ENCODE assay signal across 9 cellular contexts in genomic region chr6:44177691-44178423, GRCh38. TPM values are rescaled to one million over a fixed set of nuclear protein-coding genes. Genes with fewer than 3 reads are reported as not detected.
A peak's percentile ranks its signal among the peaks of the same experiment; 100 is the strongest.
DNase-seq lines count a peak whose midpoint lies in the region; ATAC-seq, FAIRE-seq and TF ChIP-seq lines count a peak whose summit lies in the region.
"Had no signal": no experiment of that assay in that cellular context is flagged by ENCODE, and none has a peak within 500 bp of the region (broad histone marks: within the 10 kb centered on the region; RNA-seq: fewer than 3 reads in every experiment).

No MANE protein-coding gene starts in this region.

- H3K9ac ChIP-seq in OCI-LY3 (ENCODE audit: low read length) (no peak overlapping the region), endothelial cell of umbilical vein (replicated peaks; ENCODE audit: extremely low read depth, insufficient read depth, low read length) (peak overlapping the region; percentile 62)

- dilution Hi-C loops in endothelial cell of umbilical vein (cut with MboI; ENCODE audit: extremely low pct_ligation_motif_present, low sequenced_read_pairs), result no loop called here

- H3K9me1 ChIP-seq in endothelial cell of umbilical vein (replicated peaks; ENCODE audit: control insufficient read depth, extremely low read depth, insufficient read depth, low read length), result no peaks in the 10 kb centered on the region

- H3K36me3 ChIP-seq in OCI-LY3 (replicated peaks; ENCODE audit: low read depth, low read length) (no peaks in the 10 kb centered on the region), endothelial cell of umbilical vein (ENCODE audit: control insufficient read depth in 2 of 2, extremely low read depth in 1 of 2, insufficient read depth in 2 of 2, low read length in 2 of 2) (no peaks in the 10 kb centered on the region), right lobe of liver (no peaks in the 10 kb centered on the region), tibial artery (no peaks in the 10 kb centered on the region)

- H3K9me3 ChIP-seq in OCI-LY3 (ENCODE audit: insufficient read depth, low read length), result no peaks in the 10 kb centered on the region
- no peaks in the 10 kb centered on the region for H3K9me3 ChIP-seq in endothelial cell of umbilical vein (replicated peaks; ENCODE audit: control insufficient read depth, insufficient read depth, low read length)
- H3K9me3 ChIP-seq in right lobe of liver, result no peaks in the 10 kb centered on the region
- no peaks in the 10 kb centered on the region for H3K9me3 ChIP-seq in tibial artery

- H3K4me2 ChIP-seq in OCI-LY3 (ENCODE audit: low read length) (peak overlapping the region; percentile 97; the same call in 1 of the 2 replicates), endothelial cell of umbilical vein (ENCODE audit: insufficient read depth, low read length) (peak overlapping the region; percentile 18)

- POLR2A ChIA-PET in endothelial cell of umbilical vein (lab: Charles Lee), result interaction anchor here (0.7 to 1.8 kb wide), 3 partner anchors 23 to 69 kb away, joined by 3 to 8 read pairs (median 3); partner anchors contain the start of gene HSP90AB1

- peaks cover 35% of the 10 kb centered on the region for H3K4me1 ChIP-seq in OCI-LY3 (ENCODE audit: low read length)
- peaks cover 42% of the 10 kb centered on the region for H3K4me1 ChIP-seq in endothelial cell of umbilical vein (ENCODE audit: control insufficient read depth, extremely low read depth, insufficient read depth, low read length)
- peaks cover 0 to 1% (median 0%) of the 10 kb centered on the region in 4 donors for H3K4me1 ChIP-seq in right lobe of liver
- H3K4me1 ChIP-seq in tibial artery, result peaks cover 0 to 21% (median 9%) of the 10 kb centered on the region in 4 donors

- TSS peak; percentile 68 for BruUV-seq in endothelial cell of umbilical vein (replicated peaks; lab: Mats Ljungman, UMichigan)

- H2AFZ ChIP-seq in OCI-LY3 (ENCODE audit: low read depth, low read length), result no peak overlapping the region
- no peak overlapping the region for H2AFZ ChIP-seq in endothelial cell of umbilical vein (ENCODE audit: low read depth, low read length)

- DNase-seq in endothelial cell of umbilical vein (ENCODE audit: low read depth, low spot score) (peak; percentile 93), right lobe of liver (peak; percentile 61 to 66 (median 65)), tibial artery (peak; percentile 87 to 93), nucleus accumbens (lab: John Stamatoyannopoulos, UW) (no peak), caudate nucleus (lab: John Stamatoyannopoulos, UW) (no peak)
- DNase-seq in activated CD4-positive, CD25-positive, alpha-beta regulatory T cell treated with anti-CD3 and anti-CD28 coated beads, Interleukin-2, amount 50 U/mL, for 72 hours, result no peak
- DNase-seq: activated gamma-delta T cell, NCI-H2171 had no signal

- H3K27me3 ChIP-seq in OCI-LY3 (ENCODE audit: low read depth, low read length), result no peaks in the 10 kb centered on the region
- H3K27me3 ChIP-seq in endothelial cell of umbilical vein (ENCODE audit: control insufficient read depth in 2 of 2, insufficient read depth in 2 of 2, low read length in 2 of 2), result no peaks in the 10 kb centered on the region
- H3K27me3 ChIP-seq in right lobe of liver, result no peaks in the 10 kb centered on the region
- no peaks in the 10 kb centered on the region for H3K27me3 ChIP-seq in tibial artery

- no peaks in the 10 kb centered on the region for H3K79me2 ChIP-seq in OCI-LY3 (ENCODE audit: low read length)
- no peaks in the 10 kb centered on the region for H3K79me2 ChIP-seq in endothelial cell of umbilical vein (ENCODE audit: control insufficient read depth, insufficient read depth, low read length)

- H3K4me3 ChIP-seq in OCI-LY3 (ENCODE audit: low read length) (peak overlapping the region; percentile 79), endothelial cell of umbilical vein (replicated peaks in 1 of 3; ENCODE audit: insufficient read depth in 1 of 3, low read depth in 1 of 3, low read length in 3 of 3) (no peak overlapping the region), right lobe of liver (no peak overlapping the region), tibial artery (no peak overlapping the region)

- intact Hi-C loops in endothelial cell of umbilical vein (cut with micrococcal nuclease), result loop anchor here (1.0 to 2.0 kb wide), 5 partner anchors 15 to 69 kb away; partner anchors contain the start of gene HSP90AB1
- intact Hi-C loops in right lobe of liver (cut with DNase I), result loop anchor here in 1 of 2 donors (10.0 kb wide), 1 partner anchor 57 kb away; no protein-coding TSS in a partner anchor
- intact Hi-C loops in tibial artery (cut with DNase I; ENCODE audit: low total_unique reads), result no loop called here

- H3K27ac ChIP-seq in OCI-LY3 (ENCODE audit: low read length), result no peak overlapping the region
- H3K27ac ChIP-seq in endothelial cell of umbilical vein (ENCODE audit: insufficient read depth, low read depth, low read length), result peak overlapping the region; percentile 91
- no peak overlapping the region for H3K27ac ChIP-seq in right lobe of liver
- H3K27ac ChIP-seq in tibial artery, result peak overlapping the region; percentile 54 to 72
- H3K27ac ChIP-seq in caudate nucleus (ENCODE audit: low read depth, low read length), result no peak overlapping the region

- no peak for TF ChIP-seq POLR2A in endothelial cell of umbilical vein (IDR thresholded peaks at IDR 0.05; ENCODE audit: low read depth, low read length)
- no peak for TF ChIP-seq POLR2A in right lobe of liver (IDR thresholded peaks at IDR 0.05)

- no peaks in the 10 kb centered on the region for H4K20me1 ChIP-seq in OCI-LY3 (ENCODE audit: insufficient read depth, low read length)
- H4K20me1 ChIP-seq in endothelial cell of umbilical vein (replicated peaks; ENCODE audit: control insufficient read depth, extremely low read depth, insufficient read depth, low read length), result no peaks in the 10 kb centered on the region

- FAIRE-seq in endothelial cell of umbilical vein (lab: Jason Lieb, UNC), result peak; percentile 98

- WGBS in right lobe of liver (ENCODE audit: insufficient coverage, low coverage, low lambda C conversion rate, missing lambda C conversion rate), result 87% methylated on average over 12 of the region's 13 CpGs

- TF ChIP-seq CTCF in OCI-LY3 (IDR thresholded peaks at IDR 0.05; ENCODE audit: low read depth, low read length), result no peak
- TF ChIP-seq CTCF in endothelial cell of umbilical vein (IDR thresholded peaks at IDR 0.05; ENCODE audit: extremely low read depth in 1 of 2, insufficient read depth in 1 of 2, low read depth in 1 of 2, low read length in 2 of 2), result no peak
- no peak for TF ChIP-seq CTCF in right lobe of liver (IDR thresholded peaks at IDR 0.05)
- no peak for TF ChIP-seq CTCF in tibial artery (IDR thresholded peaks at IDR 0.05)

- ATAC-seq in right lobe of liver, result peak; percentile 58 to 87 (median 73)

- CTCF ChIA-PET in endothelial cell of umbilical vein (lab: Charles Lee), result interaction anchor here (1.0 to 6.1 kb wide), 7 partner anchors 9 to 81 kb away, joined by 4 to 148 read pairs (median 4); partner anchors contain the start of genes SLC29A1 and SLC35B2

RNA-seq across cellular contexts. Expression of gene CAPN11, which starts 19.2 kb away (rescaled TPM):
- total RNA-seq in endothelial cell of umbilical vein (1.4 and 1.8 TPM in 2 replicates), right lobe of liver (under 1 TPM in 2 of 6 experiments, not detected in 4; 0.22 to 0.31 TPM)
- 1.0 and 1.7 TPM in 2 replicates for polyA plus RNA-seq in endothelial cell of umbilical vein
- 0.88 and 1.3 TPM in 2 replicates for polyA plus RNA-seq in endothelial cell of umbilical vein (2011; cell fraction: cytosol; rRNA removed)
- polyA plus RNA-seq in endothelial cell of umbilical vein (2011; cell fraction: nucleus; rRNA removed), result 8.3 and 10.3 TPM in 2 replicates
- 0.46 and 0.63 TPM in 2 replicates for polyA plus RNA-seq in endothelial cell of umbilical vein (2012)
- 0.51 and 1.6 TPM in 2 replicates for polyA minus RNA-seq in endothelial cell of umbilical vein
- not detected for polyA minus RNA-seq in endothelial cell of umbilical vein (2011; cell fraction: cytosol; rRNA and poly(A)+ RNA removed)
- 2.1 and 2.3 TPM in 2 replicates for polyA minus RNA-seq in endothelial cell of umbilical vein (2011; cell fraction: nucleus; rRNA and poly(A)+ RNA removed)

RNA-seq across cellular contexts. Expression of gene MYMX, which starts 38.9 kb away (rescaled TPM):
- total RNA-seq in endothelial cell of umbilical vein (not detected in 2 replicates), right lobe of liver (not detected)
- polyA plus RNA-seq in endothelial cell of umbilical vein, result 0.18 and 0.24 TPM in 2 replicates
- 0.14 and 0.21 TPM in 2 replicates for polyA plus RNA-seq in endothelial cell of umbilical vein (2011; cell fraction: cytosol; rRNA removed)
- 0.22 TPM in 1 of 2 replicates, not detected in the other for polyA plus RNA-seq in endothelial cell of umbilical vein (2011; cell fraction: nucleus; rRNA removed)
- polyA plus RNA-seq in endothelial cell of umbilical vein (2012), result not detected in 2 replicates
- polyA minus RNA-seq in endothelial cell of umbilical vein, result not detected in 2 replicates
- polyA minus RNA-seq in endothelial cell of umbilical vein (2011; cell fraction: cytosol; rRNA and poly(A)+ RNA removed), result not detected
- not detected in 2 replicates for polyA minus RNA-seq in endothelial cell of umbilical vein (2011; cell fraction: nucleus; rRNA and poly(A)+ RNA removed)

RNA-seq across cellular contexts. Expression of gene SLC29A1, which starts 45.5 kb away (rescaled TPM):
- total RNA-seq in endothelial cell of umbilical vein (202 and 219 TPM in 2 replicates), right lobe of liver (10 to 100 TPM; 27.4 to 51.3 (median 31.4) TPM)
- polyA plus RNA-seq in endothelial cell of umbilical vein, result 539 and 592 TPM in 2 replicates
- polyA plus RNA-seq in endothelial cell of umbilical vein (2011; cell fraction: cytosol; rRNA removed), result 283 and 310 TPM in 2 replicates
- 598 and 634 TPM in 2 replicates for polyA plus RNA-seq in endothelial cell of umbilical vein (2011; cell fraction: nucleus; rRNA removed)
- 223 and 254 TPM in 2 replicates for polyA plus RNA-seq in endothelial cell of umbilical vein (2012)
- 472 and 495 TPM in 2 replicates for polyA minus RNA-seq in endothelial cell of umbilical vein
- polyA minus RNA-seq in endothelial cell of umbilical vein (2011; cell fraction: cytosol; rRNA and poly(A)+ RNA removed), result 35.7 TPM
- polyA minus RNA-seq in endothelial cell of umbilical vein (2011; cell fraction: nucleus; rRNA and poly(A)+ RNA removed), result 135 and 171 TPM in 2 replicates

RNA-seq across cellular contexts. Expression of gene TMEM63B, which starts 50.5 kb away (rescaled TPM):
- total RNA-seq in endothelial cell of umbilical vein (39.4 and 49.7 TPM in 2 replicates), right lobe of liver (10 to 100 TPM; 30.6 to 41.0 (median 36.8) TPM)
- polyA plus RNA-seq in endothelial cell of umbilical vein, result 56.1 and 68.2 TPM in 2 replicates
- 38.9 and 40.6 TPM in 2 replicates for polyA plus RNA-seq in endothelial cell of umbilical vein (2011; cell fraction: cytosol; rRNA removed)
- 69.1 and 85.5 TPM in 2 replicates for polyA plus RNA-seq in endothelial cell of umbilical vein (2011; cell fraction: nucleus; rRNA removed)
- 17.6 and 21.6 TPM in 2 replicates for polyA plus RNA-seq in endothelial cell of umbilical vein (2012)
- polyA minus RNA-seq in endothelial cell of umbilical vein, result 65.2 and 72.3 TPM in 2 replicates
- polyA minus RNA-seq in endothelial cell of umbilical vein (2011; cell fraction: cytosol; rRNA and poly(A)+ RNA removed), result 20.9 TPM
- polyA minus RNA-seq in endothelial cell of umbilical vein (2011; cell fraction: nucleus; rRNA and poly(A)+ RNA removed), result 25.1 and 26.6 TPM in 2 replicates

RNA-seq across cellular contexts. Expression of gene MRPL14, which starts 50.6 kb away (rescaled TPM):
- total RNA-seq in endothelial cell of umbilical vein (62.4 and 68.1 TPM in 2 replicates), right lobe of liver (10 to 100 TPM; 26.5 to 70.0 (median 35.4) TPM)
- 91.2 and 103 TPM in 2 replicates for polyA plus RNA-seq in endothelial cell of umbilical vein
- 84.4 and 90.7 TPM in 2 replicates for polyA plus RNA-seq in endothelial cell of umbilical vein (2011; cell fraction: cytosol; rRNA removed)
- 26.4 and 30.4 TPM in 2 replicates for polyA plus RNA-seq in endothelial cell of umbilical vein (2011; cell fraction: nucleus; rRNA removed)
- 66.8 and 71.7 TPM in 2 replicates for polyA plus RNA-seq in endothelial cell of umbilical vein (2012)
- 22.2 and 24.7 TPM in 2 replicates for polyA minus RNA-seq in endothelial cell of umbilical vein
- polyA minus RNA-seq in endothelial cell of umbilical vein (2011; cell fraction: cytosol; rRNA and poly(A)+ RNA removed), result 20.4 TPM
- 3.8 and 7.2 TPM in 2 replicates for polyA minus RNA-seq in endothelial cell of umbilical vein (2011; cell fraction: nucleus; rRNA and poly(A)+ RNA removed)

Comparison
In these comparisons a context has a peak if more than half of its experiments do, and no peak if none do; other contexts are left out.
1. H3K27ac ChIP-seq: peak in endothelial cell of umbilical vein (single experiment) and tibial artery (2 of 2); none in OCI-LY3 (single experiment), right lobe of liver (0 of 3) and caudate nucleus (single experiment).
2. DNase-seq: peak in endothelial cell of umbilical vein (single experiment), right lobe of liver (3 of 3) and tibial artery (2 of 2); none in nucleus accumbens (0 of 56), activated CD4-positive, CD25-positive, alpha-beta regulatory T cell treated with anti-CD3 and anti-CD28 coated beads, Interleukin-2, amount 50 U/mL, for 72 hours (single experiment) and caudate nucleus (0 of 61).